In genomic region chr10:77829356-77829755, GRCh38 we compare ENCODE assay signal across 25 cellular contexts.
"Had no signal": no experiment of that assay in that cellular context is flagged by ENCODE, and none has a peak within 500 bp of the region (broad histone marks: within the 10 kb centered on the region; RNA-seq: fewer than 3 reads in every experiment).

No MANE protein-coding gene starts in this region.

- H3K27ac ChIP-seq: hepatocyte, left ventricle myocardium inferior, neural progenitor cell, ovary, right atrium auricular region, right lobe of liver, tibial nerve, vagina had no signal

- H3K9ac ChIP-seq: neural progenitor cell had no signal

- H3K27ac Mint-ChIP-seq: mesothelial cell of epicardium; nephron progenitor cell; neural progenitor cell; stimulated activated naive B cell treated with anti-CD40 and anti-IgM and Interleukin-4, amounts not matched to agents 10 μg/mL and 1 μg/mL and 100 μg/mL, for 72 hours; stimulated activated naive CD8-positive, alpha-beta T cell treated with anti-CD3 and anti-CD28 coated beads, Interleukin-15, Interleukin-2, amounts not matched to agents 100 ng/mL and 50 ng/mL, for 24 hours; type B pancreatic cell had no signal

- H3K9me3 Mint-ChIP-seq: mesothelial cell of epicardium; naive B cell; natural killer cell; nephron progenitor cell; neural progenitor cell; stimulated activated naive B cell treated with anti-CD40 and anti-IgM and Interleukin-4, amounts not matched to agents 10 μg/mL and 1 μg/mL and 100 μg/mL, for 72 hours; stimulated activated naive CD8-positive, alpha-beta T cell treated with anti-CD3 and anti-CD28 coated beads, Interleukin-15, Interleukin-2, amounts not matched to agents 100 ng/mL and 50 ng/mL, for 24 hours; type B pancreatic cell had no signal

- ATAC-seq: natural killer cell; stimulated activated naive B cell treated with anti-CD40 and anti-IgM and Interleukin-4, amounts not matched to agents 10 μg/mL and 1 μg/mL and 100 μg/mL, for 72 hours had no signal

- H3K4me3 Mint-ChIP-seq: mesothelial cell of epicardium; naive B cell; natural killer cell; nephron progenitor cell; neural progenitor cell; stimulated activated naive B cell treated with anti-CD40 and anti-IgM and Interleukin-4, amounts not matched to agents 10 μg/mL and 1 μg/mL and 100 μg/mL, for 72 hours; stimulated activated naive CD8-positive, alpha-beta T cell treated with anti-CD3 and anti-CD28 coated beads, Interleukin-15, Interleukin-2, amounts not matched to agents 100 ng/mL and 50 ng/mL, for 24 hours; type B pancreatic cell had no signal

- H3K27me3 Mint-ChIP-seq: naive B cell; progenitor cell of endocrine pancreas; stimulated activated naive B cell treated with anti-CD40 and anti-IgM and Interleukin-4, amounts not matched to agents 10 μg/mL and 1 μg/mL and 100 μg/mL, for 72 hours; stimulated activated naive CD8-positive, alpha-beta T cell treated with anti-CD3 and anti-CD28 coated beads, Interleukin-15, Interleukin-2, amounts not matched to agents 100 ng/mL and 50 ng/mL, for 24 hours; type B pancreatic cell had no signal

- DNase-seq: islet precursor cell; left ventricle myocardium inferior; mesendoderm; naive B cell; natural killer cell; nephron progenitor cell; ovary; stimulated activated CD4-positive, alpha-beta T cell treated with anti-CD3 and anti-CD28 coated beads, Interleukin-1b, Interleukin-23, amount 100 ng/mL, for 48 hours; stimulated activated CD4-positive, alpha-beta T cell treated with anti-CD3 and anti-CD28 coated beads, Interleukin-2, amount 100 ng/mL, for 48 hours; stimulated activated CD4-positive, alpha-beta T cell treated with anti-CD3 and anti-CD28 coated beads, Interleukin-4, amount 100 ng/mL, for 4 hours; stimulated activated CD8-positive, alpha-beta memory T cell treated with anti-CD3 and anti-CD28 coated beads, Interleukin-4, amount 100 ng/mL, for 48 hours; stimulated activated naive B cell treated with anti-CD40 and anti-IgM and Interleukin-4, amounts not matched to agents 10 μg/mL and 1 μg/mL and 100 μg/mL, for 72 hours; substantia nigra had no signal

- H3K4me1 Mint-ChIP-seq: mesothelial cell of epicardium, naive B cell had no signal

- H3K36me3 ChIP-seq: neural progenitor cell, ovary had no signal

- H3K4me2 ChIP-seq: hepatocyte, neural progenitor cell, smooth muscle cell had no signal

- H3K4me1 ChIP-seq: neural progenitor cell, right atrium auricular region, right lobe of liver, tibial nerve, vagina had no signal

- H3K4me3 ChIP-seq: hepatocyte, left ventricle myocardium inferior, lung, neural progenitor cell, ovary, right atrium auricular region, right lobe of liver, smooth muscle cell, tibial nerve, vagina had no signal

- H3K9me3 ChIP-seq: left ventricle myocardium inferior, ovary, right atrium auricular region, right lobe of liver, tibial nerve, vagina had no signal

- H3K79me2 ChIP-seq: hepatocyte had no signal

- H3K27me3 ChIP-seq: hepatocyte, neural progenitor cell, ovary, right atrium auricular region, right lobe of liver, tibial nerve, vagina had no signal

- H2AFZ ChIP-seq: hepatocyte, neural progenitor cell had no signal

- H3K36me3 Mint-ChIP-seq: naive B cell; stimulated activated naive B cell treated with anti-CD40 and anti-IgM and Interleukin-4, amounts not matched to agents 10 μg/mL and 1 μg/mL and 100 μg/mL, for 72 hours had no signal
